ENCODE assay signal across 1 cellular context in genomic region chr4:139337612-139338011, GRCh38.
A peak's percentile ranks its signal among the peaks of the same experiment; 100 is the strongest.
TF ChIP-seq lines count a peak whose summit lies in the region.

No MANE protein-coding gene starts in this region.

TF ChIP-seq in K562, 482 proteins besides CTCF, POLR2A, EP300 and RAD21:
- peak; percentile 23; the same call in 1 of the 2 replicates for TF ChIP-seq SMARCE1 (IDR thresholded peaks at IDR 0.05)
- TF ChIP-seq CBFA2T3 (IDR thresholded peaks at IDR 0.05), result peak; percentile 16; the same call in 1 of the 2 replicates
- TF ChIP-seq SOX6 (IDR thresholded peaks at IDR 0.05), result peak; percentile 77
- TF ChIP-seq TAL1 (IDR thresholded peaks at IDR 0.05), result peak; percentile 47
- peak; percentile 65 for TF ChIP-seq HMBOX1 (IDR thresholded peaks at IDR 0.05)
- TF ChIP-seq NRF1 (conservative IDR thresholded peaks at IDR 0.05 in 1 of 2, IDR thresholded peaks at IDR 0.05 in 1 of 2), result no peak
- peak; percentile 47; the same call in 1 of the 2 replicates for TF ChIP-seq TEAD4 (IDR thresholded peaks at IDR 0.05; ENCODE audit: low read length)
- no peak for TF ChIP-seq TEAD4 (CRISPR knock-in tag; IDR thresholded peaks at IDR 0.05; ENCODE audit: borderline replicate concordance)
- TF ChIP-seq ARID3A (IDR thresholded peaks at IDR 0.05; ENCODE audit: borderline replicate concordance, low read depth, low read length), result no peak
- no peak for TF ChIP-seq ETV6 (IDR thresholded peaks at IDR 0.05; ENCODE audit: borderline replicate concordance in 1 of 2, low read depth in 2 of 2, low read length in 1 of 2)
- TF ChIP-seq ETV6 (CRISPR knock-in tag; IDR thresholded peaks at IDR 0.05; ENCODE audit: borderline replicate concordance), result no peak
- peak; percentile 57 for TF ChIP-seq ARID1B (IDR thresholded peaks at IDR 0.05)
- TF ChIP-seq TCF3 (CRISPR knock-in tag; IDR thresholded peaks at IDR 0.05), result peak; percentile 54
- TF ChIP-seq TRIM24 (IDR thresholded peaks at IDR 0.05), result peak in 1 of 2 experiments; percentile 25; a peak in 1 of 4 replicates
